In the genomic region with DNA sequence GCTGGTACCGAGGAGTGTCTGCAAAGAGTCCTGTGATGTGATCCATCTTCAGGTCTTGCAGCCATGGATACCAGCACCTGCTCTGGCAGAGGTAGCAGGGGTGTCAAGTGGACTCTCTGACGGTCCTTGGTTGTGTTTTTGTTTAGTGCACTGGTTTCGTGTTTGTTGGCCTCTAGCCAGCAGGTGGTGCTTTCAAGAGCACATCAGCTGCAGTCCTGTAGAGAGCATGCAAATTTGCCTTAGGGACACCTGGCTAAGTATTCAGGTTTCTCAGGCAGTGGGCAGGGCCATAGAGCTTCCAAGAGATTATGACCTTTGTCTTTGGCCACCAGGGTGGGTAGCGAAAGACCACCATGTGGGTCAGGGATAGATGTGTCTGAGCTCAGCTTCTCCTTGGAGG, we compare ENCODE assay signal across 1 cellular context.
TF ChIP-seq lines count a peak whose summit lies in the region.

No MANE protein-coding gene starts in this region.

TF ChIP-seq in GM23338, 12 proteins besides CTCF, POLR2A, EP300 and RAD21:
- TF ChIP-seq, protein P1, sequence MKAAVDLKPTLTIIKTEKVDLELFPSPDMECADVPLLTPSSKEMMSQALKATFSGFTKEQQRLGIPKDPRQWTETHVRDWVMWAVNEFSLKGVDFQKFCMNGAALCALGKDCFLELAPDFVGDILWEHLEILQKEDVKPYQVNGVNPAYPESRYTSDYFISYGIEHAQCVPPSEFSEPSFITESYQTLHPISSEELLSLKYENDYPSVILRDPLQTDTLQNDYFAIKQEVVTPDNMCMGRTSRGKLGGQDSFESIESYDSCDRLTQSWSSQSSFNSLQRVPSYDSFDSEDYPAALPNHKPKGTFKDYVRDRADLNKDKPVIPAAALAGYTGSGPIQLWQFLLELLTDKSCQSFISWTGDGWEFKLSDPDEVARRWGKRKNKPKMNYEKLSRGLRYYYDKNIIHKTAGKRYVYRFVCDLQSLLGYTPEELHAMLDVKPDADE (IDR thresholded peaks at IDR 0.05) = no peak
- TF ChIP-seq ZNF331 (CRISPR knock-in tag; IDR thresholded peaks at IDR 0.05; ENCODE audit: low read depth) (no peak), EZH2 (IDR thresholded peaks at IDR 0.05; ENCODE audit: low read depth, unreplicated experiment) (no peak), NANOG (IDR thresholded peaks at IDR 0.05; ENCODE audit: borderline replicate concordance) (no peak), POLR2AphosphoS5 (IDR thresholded peaks at IDR 0.05; ENCODE audit: low read depth) (no peak), JUNB (IDR thresholded peaks at IDR 0.05; ENCODE audit: unreplicated experiment) (no peak), ZNF114 (CRISPR knock-in tag; IDR thresholded peaks at IDR 0.05) (no peak), REST (IDR thresholded peaks at IDR 0.05; ENCODE audit: unreplicated experiment) (no peak)
- TF ChIP-seq, protein P2, sequence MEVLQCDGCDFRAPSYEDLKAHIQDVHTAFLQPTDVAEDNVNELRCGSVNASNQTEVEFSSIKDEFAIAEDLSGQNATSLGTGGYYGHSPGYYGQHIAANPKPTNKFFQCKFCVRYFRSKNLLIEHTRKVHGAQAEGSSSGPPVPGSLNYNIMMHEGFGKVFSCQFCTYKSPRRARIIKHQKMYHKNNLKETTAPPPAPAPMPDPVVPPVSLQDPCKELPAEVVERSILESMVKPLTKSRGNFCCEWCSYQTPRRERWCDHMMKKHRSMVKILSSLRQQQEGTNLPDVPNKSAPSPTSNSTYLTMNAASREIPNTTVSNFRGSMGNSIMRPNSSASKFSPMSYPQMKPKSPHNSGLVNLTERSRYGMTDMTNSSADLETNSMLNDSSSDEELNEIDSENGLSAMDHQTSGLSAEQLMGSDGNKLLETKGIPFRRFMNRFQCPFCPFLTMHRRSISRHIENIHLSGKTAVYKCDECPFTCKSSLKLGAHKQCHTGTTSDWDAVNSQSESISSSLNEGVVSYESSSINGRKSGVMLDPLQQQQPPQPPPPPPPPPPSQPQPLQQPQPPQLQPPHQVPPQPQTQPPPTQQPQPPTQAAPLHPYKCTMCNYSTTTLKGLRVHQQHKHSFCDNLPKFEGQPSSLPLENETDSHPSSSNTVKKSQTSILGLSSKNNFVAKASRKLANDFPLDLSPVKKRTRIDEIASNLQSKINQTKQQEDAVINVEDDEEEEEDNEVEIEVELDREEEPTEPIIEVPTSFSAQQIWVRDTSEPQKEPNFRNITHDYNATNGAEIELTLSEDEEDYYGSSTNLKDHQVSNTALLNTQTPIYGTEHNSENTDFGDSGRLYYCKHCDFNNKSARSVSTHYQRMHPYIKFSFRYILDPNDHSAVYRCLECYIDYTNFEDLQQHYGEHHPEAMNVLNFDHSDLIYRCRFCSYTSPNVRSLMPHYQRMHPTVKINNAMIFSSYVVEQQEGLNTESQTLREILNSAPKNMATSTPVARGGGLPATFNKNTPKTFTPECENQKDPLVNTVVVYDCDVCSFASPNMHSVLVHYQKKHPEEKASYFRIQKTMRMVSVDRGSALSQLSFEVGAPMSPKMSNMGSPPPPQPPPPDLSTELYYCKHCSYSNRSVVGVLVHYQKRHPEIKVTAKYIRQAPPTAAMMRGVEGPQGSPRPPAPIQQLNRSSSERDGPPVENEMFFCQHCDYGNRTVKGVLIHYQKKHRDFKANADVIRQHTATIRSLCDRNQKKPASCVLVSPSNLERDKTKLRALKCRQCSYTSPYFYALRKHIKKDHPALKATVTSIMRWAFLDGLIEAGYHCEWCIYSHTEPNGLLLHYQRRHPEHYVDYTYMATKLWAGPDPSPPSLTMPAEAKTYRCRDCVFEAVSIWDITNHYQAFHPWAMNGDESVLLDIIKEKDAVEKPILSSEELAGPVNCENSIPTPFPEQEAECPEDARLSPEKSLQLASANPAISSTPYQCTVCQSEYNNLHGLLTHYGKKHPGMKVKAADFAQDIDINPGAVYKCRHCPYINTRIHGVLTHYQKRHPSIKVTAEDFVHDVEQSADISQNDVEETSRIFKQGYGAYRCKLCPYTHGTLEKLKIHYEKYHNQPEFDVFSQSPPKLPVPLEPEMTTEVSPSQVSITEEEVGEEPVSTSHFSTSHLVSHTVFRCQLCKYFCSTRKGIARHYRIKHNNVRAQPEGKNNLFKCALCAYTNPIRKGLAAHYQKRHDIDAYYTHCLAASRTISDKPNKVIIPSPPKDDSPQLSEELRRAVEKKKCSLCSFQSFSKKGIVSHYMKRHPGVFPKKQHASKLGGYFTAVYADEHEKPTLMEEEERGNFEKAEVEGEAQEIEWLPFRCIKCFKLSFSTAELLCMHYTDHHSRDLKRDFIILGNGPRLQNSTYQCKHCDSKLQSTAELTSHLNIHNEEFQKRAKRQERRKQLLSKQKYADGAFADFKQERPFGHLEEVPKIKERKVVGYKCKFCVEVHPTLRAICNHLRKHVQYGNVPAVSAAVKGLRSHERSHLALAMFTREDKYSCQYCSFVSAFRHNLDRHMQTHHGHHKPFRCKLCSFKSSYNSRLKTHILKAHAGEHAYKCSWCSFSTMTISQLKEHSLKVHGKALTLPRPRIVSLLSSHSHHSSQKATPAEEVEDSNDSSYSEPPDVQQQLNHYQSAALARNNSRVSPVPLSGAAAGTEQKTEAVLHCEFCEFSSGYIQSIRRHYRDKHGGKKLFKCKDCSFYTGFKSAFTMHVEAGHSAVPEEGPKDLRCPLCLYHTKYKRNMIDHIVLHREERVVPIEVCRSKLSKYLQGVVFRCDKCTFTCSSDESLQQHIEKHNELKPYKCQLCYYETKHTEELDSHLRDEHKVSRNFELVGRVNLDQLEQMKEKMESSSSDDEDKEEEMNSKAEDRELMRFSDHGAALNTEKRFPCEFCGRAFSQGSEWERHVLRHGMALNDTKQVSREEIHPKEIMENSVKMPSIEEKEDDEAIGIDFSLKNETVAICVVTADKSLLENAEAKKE (CRISPR knock-in tag; IDR thresholded peaks at IDR 0.05) = no peak
TF ChIP-seq in GM23338: peak in this region for 0.
